In genomic region chr11:104260456-104260855, GRCh38 we compare ENCODE assay signal across 5 cellular contexts.
"Had no signal": no experiment of that assay in that cellular context is flagged by ENCODE, and none has a peak within 500 bp of the region (broad histone marks: within the 10 kb centered on the region; RNA-seq: fewer than 3 reads in every experiment).

No MANE protein-coding gene starts in this region.

- DNase-seq: H9, HCEC 1CT, IMR-90 had no signal

- ATAC-seq: GM23338, K562 had no signal
